Comparison of ENCODE assay signal across 15 cellular contexts in genomic region chr22:27163162-27164137, GRCh38.
DNase-seq lines count a peak whose midpoint lies in the region; ATAC-seq lines count a peak whose summit lies in the region.
"Had no signal": no experiment of that assay in that cellular context is flagged by ENCODE, and none has a peak within 500 bp of the region (broad histone marks: within the 10 kb centered on the region; RNA-seq: fewer than 3 reads in every experiment).

No MANE protein-coding gene starts in this region.

- no peak overlapping the region for H2BK5ac ChIP-seq in mesenchymal stem cell (ENCODE audit: low read depth, low read length, poor library complexity, severe bottlenecking)

- WGBS in mesenchymal stem cell: 80% methylated on average over 5 of the region's 6 CpGs

- no peak overlapping the region for H3K14ac ChIP-seq in mesenchymal stem cell (ENCODE audit: low read length in 2 of 2)

- no peaks in the 10 kb centered on the region for H3K79me1 ChIP-seq in mesenchymal stem cell (replicated peaks; ENCODE audit: low read length, poor library complexity, severe bottlenecking)

- H3K4ac ChIP-seq in mesenchymal stem cell (ENCODE audit: low read depth in 1 of 2, low read length in 2 of 2): no peak overlapping the region

- H3K36me3 ChIP-seq in mesenchymal stem cell (ENCODE audit: control insufficient read depth in 1 of 2, insufficient read depth in 2 of 2, low read depth in 1 of 2, low read length in 2 of 2): no peaks in the 10 kb centered on the region
- no peaks in the 10 kb centered on the region for H3K36me3 ChIP-seq in MG63
- H3K36me3 ChIP-seq: BLaER1 treated with 17β-estradiol and CSF1 and Interleukin-3, amounts not matched to agents 10 nM and 100 nM had no signal

- H3K27ac ChIP-seq in mesenchymal stem cell (ENCODE audit: low read length, poor library complexity, severe bottlenecking): no peak overlapping the region
- H3K27ac ChIP-seq: BLaER1 treated with 17β-estradiol and CSF1 and Interleukin-3, amounts not matched to agents 10 nM and 100 nM had no signal

- no peak overlapping the region for H2BK120ac ChIP-seq in mesenchymal stem cell (ENCODE audit: low read depth, low read length)

- H2AK5ac ChIP-seq in mesenchymal stem cell (ENCODE audit: low read length, severe bottlenecking): peak overlapping the region; percentile 93

- H3K23ac ChIP-seq in mesenchymal stem cell (ENCODE audit: low read length in 2 of 2): no peak overlapping the region

- no peak overlapping the region for H4K91ac ChIP-seq in mesenchymal stem cell (ENCODE audit: low read length)

- H3K4me1 ChIP-seq in mesenchymal stem cell (ENCODE audit: control insufficient read depth, insufficient read depth, low read depth, low read length): peaks cover 14% of the 10 kb centered on the region

- no peak overlapping the region for H3K9ac ChIP-seq in mesenchymal stem cell (ENCODE audit: low read length)
- H3K9ac ChIP-seq: BLaER1 treated with 17β-estradiol and CSF1 and Interleukin-3, amounts not matched to agents 10 nM and 100 nM had no signal

- H3K9me3 ChIP-seq in mesenchymal stem cell (ENCODE audit: control insufficient read depth, low read length) (no peaks in the 10 kb centered on the region), MG63 (0 out of 2 replicates have a peak, but pooled peaks cover 2% of the 10 kb centered on the region)
- H3K9me3 ChIP-seq: BLaER1 treated with 17β-estradiol and CSF1 and Interleukin-3, amounts not matched to agents 10 nM and 100 nM had no signal

- no peak overlapping the region for H2AFZ ChIP-seq in mesenchymal stem cell (ENCODE audit: low read depth, low read length)
- H2AFZ ChIP-seq: GM23338 had no signal

- H3K27me3 ChIP-seq in mesenchymal stem cell (ENCODE audit: control insufficient read depth in 1 of 2, insufficient read depth in 1 of 2, low read length in 2 of 2) (peaks cover 0 to 99% of the 10 kb centered on the region in 2 experiments), MG63 (no peaks in the 10 kb centered on the region)
- H3K27me3 ChIP-seq: BLaER1 treated with 17β-estradiol and CSF1 and Interleukin-3, amounts not matched to agents 10 nM and 100 nM had no signal

- no peak for ATAC-seq in GM21786 (IDR thresholded peaks at IDR 0.05; ENCODE audit: unreplicated experiment)
- ATAC-seq: GM23338 had no signal

- peak; percentile 40 for DNase-seq in NCI-H2171 treated with DMSO at 0.1 percent for 48 hours (lab: John Stamatoyannopoulos, UW)
- DNase-seq in NCI-H2171 (lab: John Stamatoyannopoulos, UW): no peak
- peak; percentile 72 for DNase-seq in NCI-H2227 treated with DMSO at 0.1 percent for 48 hours (lab: John Stamatoyannopoulos, UW)
- no peak for DNase-seq in mesenchymal stem cell
- no peak for DNase-seq in MG63
- DNase-seq in NCI-H1436 treated with DMSO at 0.1 percent for 48 hours (lab: John Stamatoyannopoulos, UW): no peak
- DNase-seq: 8988T; AML-193; CD4-positive, CD25-positive, alpha-beta regulatory T cell; DMS79; H9; IMR-90 had no signal

- H3K18ac ChIP-seq in mesenchymal stem cell (ENCODE audit: low read depth in 1 of 2, low read length in 2 of 2): no peak overlapping the region

- no peak overlapping the region for H2BK12ac ChIP-seq in mesenchymal stem cell (ENCODE audit: low read length in 2 of 2)

- H3K4me3 ChIP-seq in mesenchymal stem cell (ENCODE audit: insufficient read depth in 1 of 2, low read depth in 1 of 2, low read length in 2 of 2) (no peak overlapping the region), MG63 (no peak overlapping the region)
- H3K4me3 ChIP-seq: BLaER1 treated with 17β-estradiol and CSF1 and Interleukin-3, amounts not matched to agents 10 nM and 100 nM; GM23338 had no signal

- no peak overlapping the region for H2BK15ac ChIP-seq in mesenchymal stem cell (ENCODE audit: low read depth, poor library complexity, severe bottlenecking)

- no peak overlapping the region for H4K8ac ChIP-seq in mesenchymal stem cell (ENCODE audit: low read length)

- no peak overlapping the region for H3K4me2 ChIP-seq in mesenchymal stem cell (ENCODE audit: low read length, poor library complexity, severe bottlenecking)
- H3K4me2 ChIP-seq: BLaER1 treated with 17β-estradiol and CSF1 and Interleukin-3, amounts not matched to agents 10 nM and 100 nM; GM23338 had no signal

Comparison
In these comparisons a context has a peak if more than half of its experiments do, and no peak if none do; other contexts are left out.
1. DNase-seq: peak in NCI-H2171 treated with DMSO at 0.1 percent for 48 hours (single experiment) and NCI-H2227 treated with DMSO at 0.1 percent for 48 hours (single experiment); none in NCI-H2171 (single experiment), mesenchymal stem cell (single experiment), MG63 (single experiment) and NCI-H1436 treated with DMSO at 0.1 percent for 48 hours (single experiment).